In genomic region chr11:61162092-61162935, GRCh38 we compare ENCODE assay signal across 8 cellular contexts. TPM values are rescaled to one million over a fixed set of nuclear protein-coding genes. Genes with fewer than 3 reads are reported as not detected.
DNase-seq lines count a peak whose midpoint lies in the region; ATAC-seq, FAIRE-seq and TF ChIP-seq lines count a peak whose summit lies in the region.

No MANE protein-coding gene starts in this region.

- no peak for TF ChIP-seq EP300 in Ishikawa (IDR thresholded peaks at IDR 0.05; ENCODE audit: borderline replicate concordance)

- no peak for ATAC-seq in GM18520 (IDR thresholded peaks at IDR 0.05; ENCODE audit: unreplicated experiment)

- no peaks in the 10 kb centered on the region for H3K36me3 ChIP-seq in effector memory CD4-positive, alpha-beta T cell (ENCODE audit: control insufficient read depth, insufficient read depth, low read length)

- peaks cover 5% of the 10 kb centered on the region for H3K4me1 ChIP-seq in effector memory CD4-positive, alpha-beta T cell (ENCODE audit: control insufficient read depth, insufficient read depth, low read length, poor library complexity, severe bottlenecking)

- no peaks in the 10 kb centered on the region for H3K9me3 ChIP-seq in effector memory CD4-positive, alpha-beta T cell (ENCODE audit: control insufficient read depth, low read length)

- in situ Hi-C loops in SK-MEL-5 (cut with HindIII; ENCODE audit: low pct_unique_long_range_greater_than_20kb, low sequenced_read_pairs) = no loop called here

- no peaks in the 10 kb centered on the region for H3K27me3 ChIP-seq in effector memory CD4-positive, alpha-beta T cell (replicated peaks; ENCODE audit: control insufficient read depth, insufficient read depth, low read length, poor library complexity, severe bottlenecking)

- H3K4me3 ChIP-seq in effector memory CD4-positive, alpha-beta T cell (ENCODE audit: insufficient read depth, low read depth, low read length, poor library complexity, severe bottlenecking) = peak overlapping the region; percentile 44

- DNase-seq in DMS114 treated with DMSO at 0.1 percent for 48 hours (lab: John Stamatoyannopoulos, UW; ENCODE audit: unreplicated experiment) (peak; percentile 11), SK-MEL-5 (ENCODE audit: low read depth, low spot score) (peak; percentile 61), myocyte (ENCODE audit: low read depth) (peak; percentile 31), D721Med (ENCODE audit: insufficient read length, low spot score) (no peak), activated gamma-delta T cell (lab: John Stamatoyannopoulos, UW) (no peak)
- no peak for DNase-seq in effector memory CD4-positive, alpha-beta T cell

- TF ChIP-seq CTCF in D721Med (IDR thresholded peaks at IDR 0.05; ENCODE audit: insufficient read depth, missing control alignments) = no peak

- no peak for TF ChIP-seq RAD21 in Ishikawa (IDR thresholded peaks at IDR 0.05; ENCODE audit: low read depth)

- H3K27ac ChIP-seq in effector memory CD4-positive, alpha-beta T cell (ENCODE audit: insufficient read depth, low read length, poor library complexity, severe bottlenecking) = no peak overlapping the region

- no peak for FAIRE-seq in D721Med (lab: Jason Lieb, UNC)

TF ChIP-seq in Ishikawa, 13 proteins besides CTCF, POLR2A, EP300 and RAD21:
- no peak for TF ChIP-seq NFIC (IDR thresholded peaks at IDR 0.05)
- TF ChIP-seq FOXM1 (IDR thresholded peaks at IDR 0.05; ENCODE audit: borderline replicate concordance, low read depth) = 0 out of 2 replicates have a peak, but pooled peaks have one; percentile 17

RNA-seq across cellular contexts. Expression of gene VPS37C, which starts 1.1 kb away (rescaled TPM):
- total RNA-seq in SK-MEL-5 (2014; rRNA removed; shearing (Covaris generic)) = 13.5 and 17.4 TPM in 2 replicates
- polyA plus RNA-seq in SK-MEL-5 (2015; cell fraction: cytosol; rRNA removed) = 14.6 and 16.9 TPM in 2 replicates
- 11.9 and 13.7 TPM in 2 replicates for polyA plus RNA-seq in SK-MEL-5 (2015; cell fraction: nucleus; rRNA removed)
- 17.3 and 24.4 TPM in 2 replicates for total RNA-seq in myocyte
- 16.0 TPM for polyA plus RNA-seq in myocyte (2012)

RNA-seq across cellular contexts. Expression of gene PGA3, which starts 41.0 kb away (rescaled TPM):
- total RNA-seq in SK-MEL-5 (2014; rRNA removed; shearing (Covaris generic)) = not detected in 2 replicates
- not detected in 2 replicates for polyA plus RNA-seq in SK-MEL-5 (2015; cell fraction: cytosol; rRNA removed)
- polyA plus RNA-seq in SK-MEL-5 (2015; cell fraction: nucleus; rRNA removed) = 0.12 TPM in 1 of 2 replicates, not detected in the other
- 10.7 and 19.9 TPM in 2 replicates for total RNA-seq in myocyte
- polyA plus RNA-seq in myocyte (2012) = 49.3 TPM

RNA-seq across cellular contexts. Expression of gene PGA4, which starts 59.8 kb away (rescaled TPM):
- total RNA-seq in SK-MEL-5 (2014; rRNA removed; shearing (Covaris generic)) = not detected in 2 replicates
- 0.33 TPM in 1 of 2 replicates, not detected in the other for polyA plus RNA-seq in SK-MEL-5 (2015; cell fraction: cytosol; rRNA removed)
- not detected in 2 replicates for polyA plus RNA-seq in SK-MEL-5 (2015; cell fraction: nucleus; rRNA removed)
- 119 and 152 TPM in 2 replicates for total RNA-seq in myocyte
- polyA plus RNA-seq in myocyte (2012) = 881 TPM

Comparison
In these comparisons a context has a peak if more than half of its experiments do, and no peak if none do; other contexts are left out.
1. DNase-seq: peak in DMS114 treated with DMSO at 0.1 percent for 48 hours (single experiment), SK-MEL-5 (single experiment) and myocyte (single experiment); none in effector memory CD4-positive, alpha-beta T cell (0 of 3), D721Med (single experiment) and activated gamma-delta T cell (single experiment).
2. RNA of gene PGA3, which starts 41.0 kb away (total RNA-seq): 10.7 to 19.9 TPM in myocyte; not detected in SK-MEL-5; every median in the first group is over 10 times any median in the second.
3. RNA of gene PGA4, which starts 59.8 kb away (total RNA-seq): 119 to 152 TPM in myocyte; not detected in SK-MEL-5; every median in the first group is over 100 times any median in the second.